In genomic region chr19:4234142-4234861, GRCh38 we compare ENCODE assay signal across 1 cellular context.
A peak's percentile ranks its signal among the peaks of the same experiment; 100 is the strongest.
TF ChIP-seq lines count a peak whose summit lies in the region.

No MANE protein-coding gene starts in this region.

TF ChIP-seq in HepG2, 621 proteins besides CTCF, POLR2A, EP300 and RAD21 (continued from another document):
- TF ChIP-seq NFIC (IDR thresholded peaks at IDR 0.05; ENCODE audit: low read length): no peak
- TF ChIP-seq HNRNPLL (IDR thresholded peaks at IDR 0.05; ENCODE audit: low read depth, low read length, poor library complexity, severe bottlenecking): no peak
- TF ChIP-seq ZNF362 (CRISPR knock-in tag; IDR thresholded peaks at IDR 0.05; ENCODE audit: borderline replicate concordance): no peak
- TF ChIP-seq ZBTB44 (CRISPR knock-in tag; IDR thresholded peaks at IDR 0.05): no peak
- TF ChIP-seq ZNF770 (CRISPR knock-in tag; IDR thresholded peaks at IDR 0.05): peak; percentile 89
- TF ChIP-seq KLF13 (CRISPR knock-in tag; IDR thresholded peaks at IDR 0.05): no peak
- peak; percentile 58 for TF ChIP-seq HNF4A (CRISPR knock-in tag; IDR thresholded peaks at IDR 0.05)
- TF ChIP-seq TP53 (CRISPR knock-in tag; conservative IDR thresholded peaks at IDR 0.05): 0 out of 2 replicates have a peak, but pooled peaks have one; percentile 13
- no peak for TF ChIP-seq TBP (CRISPR knock-in tag; IDR thresholded peaks at IDR 0.05)
- TF ChIP-seq ZNF687 (CRISPR knock-in tag; IDR thresholded peaks at IDR 0.05): peak; percentile 58; the same call in 1 of the 2 replicates
- TF ChIP-seq HINFP (CRISPR knock-in tag; IDR thresholded peaks at IDR 0.05; ENCODE audit: low read depth): no peak
- no peak for TF ChIP-seq GMEB2 (CRISPR knock-in tag; IDR thresholded peaks at IDR 0.05; ENCODE audit: low read depth)
- no peak for TF ChIP-seq FOXM1 (CRISPR knock-in tag; IDR thresholded peaks at IDR 0.05)
- no peak for TF ChIP-seq FOSL1 (CRISPR knock-in tag; IDR thresholded peaks at IDR 0.05; ENCODE audit: borderline replicate concordance)
- TF ChIP-seq ZNF614 (CRISPR knock-in tag; IDR thresholded peaks at IDR 0.05; ENCODE audit: borderline replicate concordance): no peak
- TF ChIP-seq SP140L (CRISPR knock-in tag; IDR thresholded peaks at IDR 0.05; ENCODE audit: borderline replicate concordance): no peak
- TF ChIP-seq THAP11 (CRISPR knock-in tag; IDR thresholded peaks at IDR 0.05): no peak
- TF ChIP-seq ZNF235 (CRISPR knock-in tag; IDR thresholded peaks at IDR 0.05; ENCODE audit: borderline replicate concordance): no peak
- TF ChIP-seq TOE1 (CRISPR knock-in tag; IDR thresholded peaks at IDR 0.05): no peak
- no peak for TF ChIP-seq ARNTL (CRISPR knock-in tag; IDR thresholded peaks at IDR 0.05)
